9 cellular contexts compared by ENCODE assay signal in the genomic region with DNA sequence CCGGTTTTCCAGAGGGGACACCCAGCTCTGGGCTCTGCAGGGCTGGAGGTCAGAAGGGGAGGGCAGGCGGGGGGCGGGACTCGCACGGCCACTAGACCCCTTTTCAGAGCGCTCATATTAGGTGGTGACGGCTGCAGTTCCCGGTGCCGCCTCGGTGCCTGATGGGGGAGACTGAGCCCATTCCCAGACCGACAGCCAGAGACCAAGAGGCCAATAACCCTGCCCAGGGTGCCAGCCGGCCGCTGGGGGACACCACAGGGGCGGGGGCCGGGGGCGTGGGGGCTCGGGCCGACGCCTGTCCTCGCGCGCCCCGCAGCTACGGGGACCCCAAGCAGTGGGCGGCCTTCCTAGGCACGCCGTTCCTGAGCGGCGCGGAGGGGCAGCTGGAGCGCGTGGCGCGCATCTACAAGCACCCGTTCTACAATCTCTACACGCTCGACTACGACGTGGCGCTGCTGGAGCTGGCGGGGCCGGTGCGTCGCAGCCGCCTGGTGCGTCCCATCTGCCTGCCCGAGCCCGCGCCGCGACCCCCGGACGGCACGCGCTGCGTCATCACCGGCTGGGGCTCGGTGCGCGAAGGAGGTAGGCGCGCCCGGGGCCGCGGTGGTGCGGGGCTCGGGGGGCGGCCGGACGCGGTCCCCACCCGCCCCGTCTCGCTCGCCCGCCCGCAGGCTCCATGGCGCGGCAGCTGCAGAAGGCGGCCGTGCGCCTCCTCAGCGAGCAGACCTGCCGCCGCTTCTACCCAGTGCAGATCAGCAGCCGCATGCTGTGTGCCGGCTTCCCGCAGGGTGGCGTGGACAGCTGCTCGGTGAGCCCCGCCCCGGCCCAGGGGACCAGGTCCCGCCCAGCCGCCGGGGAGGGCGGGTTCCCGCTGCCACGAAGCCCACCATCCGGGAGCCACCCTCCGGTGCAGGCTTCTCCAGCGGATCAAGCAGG. TPM values are rescaled to one million over a fixed set of nuclear protein-coding genes. Genes with fewer than 3 reads are reported as not detected.
DNase-seq lines count a peak whose midpoint lies in the region; ATAC-seq, FAIRE-seq and TF ChIP-seq lines count a peak whose summit lies in the region.
"Had no signal": no experiment of that assay in that cellular context is flagged by ENCODE, and none has a peak within 500 bp of the region (broad histone marks: within the 10 kb centered on the region; RNA-seq: fewer than 3 reads in every experiment).

No MANE protein-coding gene starts in this region.

- no peaks in the 10 kb centered on the region for H3K27me3 ChIP-seq in esophagus muscularis mucosa

- peak overlapping the region; percentile 75 for H3K4me3 Mint-ChIP-seq in nephron progenitor cell

- H3K4me3 ChIP-seq in AG10803 (ENCODE audit: low read length) (peak overlapping the region; percentile 90), esophagus muscularis mucosa (peak overlapping the region; percentile 25 to 45 (median 37))

- no peak for ATAC-seq in HG02642 (IDR thresholded peaks at IDR 0.05; ENCODE audit: poor library complexity, unreplicated experiment)
- ATAC-seq in HG03196 (IDR thresholded peaks at IDR 0.05; ENCODE audit: unreplicated experiment) = no peak
- no peak for ATAC-seq in HG03108 (IDR thresholded peaks at IDR 0.05; ENCODE audit: unreplicated experiment)

- TF ChIP-seq CTCF in AG10803 (conservative IDR thresholded peaks at IDR 0.05; ENCODE audit: low read length) (peak; percentile 49), esophagus muscularis mucosa (IDR thresholded peaks at IDR 0.05) (peak; percentile 20 to 46 (median 23)), nephron progenitor cell (IDR thresholded peaks at IDR 0.05) (peak; percentile 23)

- no peak for FAIRE-seq in H54 (lab: Jason Lieb, UNC)
- FAIRE-seq: G401.6 had no signal

- H3K27me3 Mint-ChIP-seq in nephron progenitor cell (ENCODE audit: low read depth, poor library complexity) = no peaks in the 10 kb centered on the region

- WGBS in esophagus muscularis mucosa = 42% methylated on average over 21 of the region's 101 CpGs

- no peak overlapping the region for H3K27ac Mint-ChIP-seq in nephron progenitor cell

- intact Hi-C loops in esophagus muscularis mucosa (cut with DNase I) = no loop called here

- no peak for TF ChIP-seq EP300 in esophagus muscularis mucosa (IDR thresholded peaks at IDR 0.05)

- no peaks in the 10 kb centered on the region for H3K9me3 Mint-ChIP-seq in nephron progenitor cell

- no peaks in the 10 kb centered on the region for H3K9me3 ChIP-seq in esophagus muscularis mucosa

- H3K4me1 Mint-ChIP-seq in nephron progenitor cell = peaks cover 32% of the 10 kb centered on the region

- H3K36me3 ChIP-seq in esophagus muscularis mucosa = peaks cover 0 to 23% (median 12%) of the 10 kb centered on the region in 4 donors

- DNase-seq in AG10803 (ENCODE audit: low read depth) = peak; percentile 72
- DNase-seq in NCI-H526 treated with DMSO at 0.1 percent for 48 hours (lab: John Stamatoyannopoulos, UW) = peak; percentile 3
- DNase-seq in esophagus muscularis mucosa (ENCODE audit: extremely low spot score) = no peak
- peak; percentile 83 for DNase-seq in nephron progenitor cell
- no peak for DNase-seq in H54 (ENCODE audit: insufficient read length, low spot score)

- no peak overlapping the region for H3K27ac ChIP-seq in esophagus muscularis mucosa (replicated peaks in 1 of 4)

- H3K36me3 Mint-ChIP-seq in nephron progenitor cell (ENCODE audit: low read depth) = no peaks in the 10 kb centered on the region

- no peak for TF ChIP-seq POLR2A in esophagus muscularis mucosa (IDR thresholded peaks at IDR 0.05; ENCODE audit: low read depth)
- TF ChIP-seq POLR2A in H54 (IDR thresholded peaks at IDR 0.05; ENCODE audit: low read depth, low read length) = no peak

- peaks cover 28 to 61% (median 40%) of the 10 kb centered on the region in 4 donors for H3K4me1 ChIP-seq in esophagus muscularis mucosa

RNA-seq across cellular contexts. Expression of a gene that starts 2.4 kb away (rescaled TPM):
- 10 to 100 TPM; 16.2 to 37.7 (median 28.1) TPM for total RNA-seq in esophagus muscularis mucosa

RNA-seq across cellular contexts. Expression of a gene that starts 31.8 kb away (rescaled TPM):
- total RNA-seq in esophagus muscularis mucosa = 10 to 100 TPM; 13.3 to 30.8 (median 19.3) TPM

RNA-seq across cellular contexts. Expression of a gene that starts 51.0 kb away (rescaled TPM):
- 100 to 1,000 TPM in 1 of 4 donors, 10 to 100 TPM in 3; 56.5 to 793 (median 90.5) TPM for total RNA-seq in esophagus muscularis mucosa

Comparison
In these comparisons a context has a peak if more than half of its experiments do, and no peak if none do; other contexts are left out.
1. DNase-seq: peak in AG10803 (single experiment), NCI-H526 treated with DMSO at 0.1 percent for 48 hours (single experiment) and nephron progenitor cell (single experiment); none in esophagus muscularis mucosa (single experiment) and H54 (single experiment).
2. Peak in every context shown above with its lines, with median percentiles within 50 percentile points of each other: CTCF ChIP-seq.